ENCODE assay signal across 9 cellular contexts in genomic region chrX:51459125-51459524, GRCh38. TPM values are rescaled to one million over a fixed set of nuclear protein-coding genes. Genes with fewer than 3 reads are reported as not detected.
DNase-seq lines count a peak whose midpoint lies in the region; ATAC-seq, FAIRE-seq and TF ChIP-seq lines count a peak whose summit lies in the region.
"Had no signal": no experiment of that assay in that cellular context is flagged by ENCODE, and none has a peak within 500 bp of the region (broad histone marks: within the 10 kb centered on the region; RNA-seq: fewer than 3 reads in every experiment).

No MANE protein-coding gene starts in this region.

- H3K9me3 ChIP-seq in PC-9 (ENCODE audit: insufficient read depth, low read depth): no peaks in the 10 kb centered on the region
- H3K9me3 ChIP-seq: MG63 had no signal

- H3K27ac ChIP-seq in PC-9 (no peak overlapping the region), coronary artery (no peak overlapping the region)

- H3K79me2 ChIP-seq in PC-9 (ENCODE audit: low read depth): no peaks in the 10 kb centered on the region

- POLR2A ChIA-PET in PC-9 (lab: Charles Lee; ENCODE audit: unreplicated experiment): no interaction called here

- ATAC-seq in HG02885 (IDR thresholded peaks at IDR 0.05; ENCODE audit: poor library complexity, unreplicated experiment): no peak

- TF ChIP-seq CTCF in PC-9 (conservative IDR thresholded peaks at IDR 0.05) (peak; percentile 48), fibroblast of pulmonary artery (IDR thresholded peaks at IDR 0.05; ENCODE audit: low read length, missing control alignments) (peak; percentile 48), coronary artery (IDR thresholded peaks at IDR 0.05) (no peak)

- H2AFZ ChIP-seq in PC-9: no peak overlapping the region

- H3F3A ChIP-seq in PC-9 (ENCODE audit: insufficient read depth, low read depth): no peaks in the 10 kb centered on the region

- no TSS peak for BruUV-seq in PC-9 (replicated peaks; lab: Mats Ljungman, UMichigan)

- peak; percentile 85 for FAIRE-seq in G401.6 (lab: Jason Lieb, UNC)

- CTCF ChIA-PET in PC-9 (lab: Charles Lee): no interaction called here

- DNase-seq in ACHN (peak; percentile 17), PC-9 (no peak), fibroblast of pulmonary artery (ENCODE audit: low read depth) (peak; percentile 35), KG1 (lab: John Stamatoyannopoulos, UW) (no peak), NCI-H345 treated with DMSO at 0.1 percent for 48 hours (lab: John Stamatoyannopoulos, UW; ENCODE audit: unreplicated experiment) (no peak), coronary artery (ENCODE audit: low spot score) (no peak)
- DNase-seq: MG63 had no signal

- no peaks in the 10 kb centered on the region for H3K27me3 ChIP-seq in PC-9 (ENCODE audit: insufficient read depth, low read depth)
- H3K27me3 ChIP-seq: MG63 had no signal

- no peaks in the 10 kb centered on the region for H3K9me2 ChIP-seq in PC-9 (ENCODE audit: insufficient read depth)

- in situ Hi-C loops in ACHN (cut with HindIII; ENCODE audit: low pct_ligation_motif_present, low pct_unique_long_range_greater_than_20kb, low sequenced_read_pairs): no loop called here

- no peak overlapping the region for H3K4me2 ChIP-seq in PC-9

- H4K20me1 ChIP-seq in PC-9 (ENCODE audit: insufficient read depth): no peaks in the 10 kb centered on the region

- H3K36me3 ChIP-seq in PC-9 (ENCODE audit: low read depth): no peaks in the 10 kb centered on the region
- H3K36me3 ChIP-seq: MG63 had no signal

- H3K4me1 ChIP-seq in PC-9 (replicated peaks; ENCODE audit: insufficient read depth): no peaks in the 10 kb centered on the region

- intact Hi-C loops in PC-9 (cut with micrococcal nuclease; ENCODE audit: unreplicated experiment): no loop called here

- H3K4me3 ChIP-seq in PC-9: no peak overlapping the region
- H3K4me3 ChIP-seq in fibroblast of pulmonary artery (replicated peaks; ENCODE audit: low read depth, low read length): no peak overlapping the region
- H3K4me3 ChIP-seq in coronary artery: no peak overlapping the region
- H3K4me3 ChIP-seq: MG63 had no signal

RNA-seq across cellular contexts. Expression of gene NUDT11, which starts 37.3 kb away (rescaled TPM):
- not detected in 2 replicates for total RNA-seq in PC-9 (2021)

Comparison
In these comparisons a context has a peak if more than half of its experiments do, and no peak if none do; other contexts are left out.
1. DNase-seq: peak in ACHN (single experiment) and fibroblast of pulmonary artery (single experiment); none in PC-9 (0 of 2), KG1 (single experiment), NCI-H345 treated with DMSO at 0.1 percent for 48 hours (single experiment) and coronary artery (single experiment).